ENCODE assay signal across 14 cellular contexts in the genomic region with DNA sequence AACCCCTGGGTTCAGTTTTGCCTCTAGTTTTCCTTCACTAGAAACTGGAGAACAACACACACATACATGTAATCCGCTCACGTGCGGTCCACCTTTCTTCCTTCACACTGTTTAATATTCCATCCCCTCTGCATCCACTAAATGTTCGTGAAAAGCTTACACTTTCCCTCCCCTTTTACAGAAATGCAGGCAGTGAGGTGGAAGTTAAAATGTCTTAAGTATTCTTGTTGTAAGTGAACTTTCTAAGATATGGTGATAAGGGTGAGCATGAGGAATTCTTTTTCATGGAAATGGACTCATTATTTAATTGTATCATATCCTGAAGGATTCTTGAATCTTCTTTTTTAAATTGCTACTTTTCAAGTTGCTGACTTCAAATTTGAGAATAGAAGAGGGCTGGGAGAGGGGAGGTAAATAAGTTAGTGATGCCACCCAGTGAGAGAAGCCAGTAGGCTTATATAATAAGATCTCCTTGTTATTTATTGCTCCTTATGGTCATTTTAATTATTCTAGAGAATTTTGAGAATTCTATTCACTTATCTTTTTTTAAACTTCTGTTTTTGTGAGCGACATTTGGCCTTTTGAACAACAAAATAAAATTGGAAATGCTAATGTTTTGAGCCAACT.
DNase-seq lines count a peak whose midpoint lies in the region; ATAC-seq and TF ChIP-seq lines count a peak whose summit lies in the region.
"Had no signal": no experiment of that assay in that cellular context is flagged by ENCODE, and none has a peak within 500 bp of the region (broad histone marks: within the 10 kb centered on the region; RNA-seq: fewer than 3 reads in every experiment).

No MANE protein-coding gene starts in this region.

- no peak overlapping the region for H2AFZ ChIP-seq in GM23248
- no peak overlapping the region for H2AFZ ChIP-seq in hepatocyte
- no peak overlapping the region for H2AFZ ChIP-seq in parathyroid adenoma

- DNase-seq in GM23248 (no peak), hepatocyte (ENCODE audit: low spot score) (no peak), cerebellar cortex (ENCODE audit: low spot score) (no peak), Right ventricle myocardium superior (no peak)
- DNase-seq: activated CD4-positive, alpha-beta T cell treated with anti-CD3 and anti-CD28 coated beads, Interleukin-2, amount 10 ng/mL, durations not matched to agents 7 days and 5 days; activated T-cell treated with anti-CD3 and anti-CD28 coated beads, Interleukin-2, amount 50 U/mL, for 1 hour; EL; NCI-H2029; NK-92 treated with Interleukin-12 subunit alpha and Interleukin-12 subunit beta, amount 100 ng/mL, for 24 hours had no signal

- H3K27me3 ChIP-seq in GM23248 (replicated peaks; ENCODE audit: insufficient read depth) (no peaks in the 10 kb centered on the region), hepatocyte (no peaks in the 10 kb centered on the region), parathyroid adenoma (ENCODE audit: control insufficient read depth, insufficient read depth, low read length) (no peaks in the 10 kb centered on the region)

- H3K9me3 ChIP-seq in GM23248 (ENCODE audit: low read depth): no peaks in the 10 kb centered on the region
- no peaks in the 10 kb centered on the region for H3K9me3 ChIP-seq in hepatocyte (ENCODE audit: low read depth)
- H3K9me3 ChIP-seq in parathyroid adenoma (ENCODE audit: control insufficient read depth, low read length): no peaks in the 10 kb centered on the region

- no peak for TF ChIP-seq CTCF in hepatocyte (IDR thresholded peaks at IDR 0.05; ENCODE audit: poor library complexity)
- TF ChIP-seq CTCF in parathyroid adenoma (IDR thresholded peaks at IDR 0.05): no peak

- peaks cover 32% of the 10 kb centered on the region for H3F3A ChIP-seq in GM23248 (ENCODE audit: insufficient read depth)

- H3K4me3 ChIP-seq in GM23248: no peak overlapping the region
- no peak overlapping the region for H3K4me3 ChIP-seq in hepatocyte
- H3K4me3 ChIP-seq in parathyroid adenoma (ENCODE audit: low read depth, low read length): no peak overlapping the region
- H3K4me3 ChIP-seq: lung had no signal

- intact Hi-C loops in Right ventricle myocardium superior (cut with DNase I): loop anchor here (10.0 kb wide), 1 partner anchor 87 kb away; a partner anchor contains a TSS

- peak; percentile 64 for ATAC-seq in SK-N-SH treated with all-trans-retinoic acid at 6 μM for 48 hours
- ATAC-seq in GM18868 (IDR thresholded peaks at IDR 0.05; ENCODE audit: unreplicated experiment): no peak
- ATAC-seq in Right ventricle myocardium superior (ENCODE audit: poor library complexity): no peak
- ATAC-seq in HG03108 (IDR thresholded peaks at IDR 0.05; ENCODE audit: unreplicated experiment): no peak

- H3K4me2 ChIP-seq in GM23248 (ENCODE audit: unreplicated experiment) (no peak overlapping the region), hepatocyte (peak overlapping the region; percentile 2), parathyroid adenoma (ENCODE audit: low read length) (peak overlapping the region; percentile 43)

- H3K27ac ChIP-seq in GM23248 (peak overlapping the region; percentile 25; the same call in 1 of the 2 replicates), hepatocyte (no peak overlapping the region), parathyroid adenoma (no peak overlapping the region)

- H3K36me3 ChIP-seq in GM23248 (ENCODE audit: low read depth) (no peaks in the 10 kb centered on the region), hepatocyte (replicated peaks; ENCODE audit: insufficient read depth, low read depth) (no peaks in the 10 kb centered on the region), parathyroid adenoma (ENCODE audit: control insufficient read depth, insufficient read depth, low read length) (no peaks in the 10 kb centered on the region)

- in situ Hi-C loops in GM23248 (cut with MboI): no loop called here

- H3K4me1 ChIP-seq in GM23248 (ENCODE audit: insufficient read depth) (peaks cover 57% of the 10 kb centered on the region), hepatocyte (ENCODE audit: insufficient read depth) (peaks cover 12% of the 10 kb centered on the region), parathyroid adenoma (peaks cover 3% of the 10 kb centered on the region)

- no peaks in the 10 kb centered on the region for H3K9me2 ChIP-seq in GM23248 (ENCODE audit: insufficient read depth)
- no peaks in the 10 kb centered on the region for H3K9me2 ChIP-seq in hepatocyte (replicated peaks; ENCODE audit: insufficient read depth)

- no peaks in the 10 kb centered on the region for H4K20me1 ChIP-seq in GM23248 (ENCODE audit: insufficient read depth)
- no peaks in the 10 kb centered on the region for H4K20me1 ChIP-seq in hepatocyte (ENCODE audit: insufficient read depth, poor library complexity, severe bottlenecking)

- H3K9ac ChIP-seq in GM23248 (peak overlapping the region; percentile 22; the same call in 1 of the 2 replicates), parathyroid adenoma (no peak overlapping the region)

- H3K79me2 ChIP-seq in GM23248 (ENCODE audit: insufficient read depth): 0 out of 2 replicates have a peak, but pooled peaks cover 8% of the 10 kb centered on the region
- H3K79me2 ChIP-seq in hepatocyte: no peaks in the 10 kb centered on the region
- no peaks in the 10 kb centered on the region for H3K79me2 ChIP-seq in parathyroid adenoma

- WGBS in GM23248 (ENCODE audit: low coverage in 1 of 2, low lambda C conversion rate in 2 of 2, missing lambda C conversion rate in 2 of 2), 2 experiments: 71 to 80% methylated on average over 5 of the region's 5 CpGs
- 68% methylated on average over 5 of the region's 5 CpGs for WGBS in hepatocyte (ENCODE audit: low lambda C conversion rate, missing lambda C conversion rate)

TF ChIP-seq in SK-N-SH treated with all-trans-retinoic acid at 6 μM for 48 hours, 23 proteins besides CTCF, POLR2A, EP300 and RAD21:
- TF ChIP-seq ESRRG (CRISPR knock-in tag; IDR thresholded peaks at IDR 0.05) (no peak), OSR1 (CRISPR knock-in tag; IDR thresholded peaks at IDR 0.05) (no peak), ZNF565 (CRISPR knock-in tag; conservative IDR thresholded peaks at IDR 0.05; ENCODE audit: low read depth) (no peak), SNAI2 (CRISPR knock-in tag; IDR thresholded peaks at IDR 0.05) (no peak), BACH2 (CRISPR knock-in tag; IDR thresholded peaks at IDR 0.05; ENCODE audit: borderline replicate concordance) (no peak), ISL1 (CRISPR knock-in tag; IDR thresholded peaks at IDR 0.05) (peak; percentile 53; the same call in 1 of the 2 replicates), ZFP30 (CRISPR knock-in tag; IDR thresholded peaks at IDR 0.05) (no peak)
- TF ChIP-seq, protein P1, sequence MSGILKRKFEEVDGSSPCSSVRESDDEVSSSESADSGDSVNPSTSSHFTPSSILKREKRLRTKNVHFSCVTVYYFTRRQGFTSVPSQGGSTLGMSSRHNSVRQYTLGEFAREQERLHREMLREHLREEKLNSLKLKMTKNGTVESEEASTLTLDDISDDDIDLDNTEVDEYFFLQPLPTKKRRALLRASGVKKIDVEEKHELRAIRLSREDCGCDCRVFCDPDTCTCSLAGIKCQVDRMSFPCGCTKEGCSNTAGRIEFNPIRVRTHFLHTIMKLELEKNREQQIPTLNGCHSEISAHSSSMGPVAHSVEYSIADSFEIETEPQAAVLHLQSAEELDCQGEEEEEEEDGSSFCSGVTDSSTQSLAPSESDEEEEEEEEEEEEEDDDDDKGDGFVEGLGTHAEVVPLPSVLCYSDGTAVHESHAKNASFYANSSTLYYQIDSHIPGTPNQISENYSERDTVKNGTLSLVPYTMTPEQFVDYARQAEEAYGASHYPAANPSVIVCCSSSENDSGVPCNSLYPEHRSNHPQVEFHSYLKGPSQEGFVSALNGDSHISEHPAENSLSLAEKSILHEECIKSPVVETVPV (CRISPR knock-in tag; IDR thresholded peaks at IDR 0.05): no peak
- TF ChIP-seq, protein P2, sequence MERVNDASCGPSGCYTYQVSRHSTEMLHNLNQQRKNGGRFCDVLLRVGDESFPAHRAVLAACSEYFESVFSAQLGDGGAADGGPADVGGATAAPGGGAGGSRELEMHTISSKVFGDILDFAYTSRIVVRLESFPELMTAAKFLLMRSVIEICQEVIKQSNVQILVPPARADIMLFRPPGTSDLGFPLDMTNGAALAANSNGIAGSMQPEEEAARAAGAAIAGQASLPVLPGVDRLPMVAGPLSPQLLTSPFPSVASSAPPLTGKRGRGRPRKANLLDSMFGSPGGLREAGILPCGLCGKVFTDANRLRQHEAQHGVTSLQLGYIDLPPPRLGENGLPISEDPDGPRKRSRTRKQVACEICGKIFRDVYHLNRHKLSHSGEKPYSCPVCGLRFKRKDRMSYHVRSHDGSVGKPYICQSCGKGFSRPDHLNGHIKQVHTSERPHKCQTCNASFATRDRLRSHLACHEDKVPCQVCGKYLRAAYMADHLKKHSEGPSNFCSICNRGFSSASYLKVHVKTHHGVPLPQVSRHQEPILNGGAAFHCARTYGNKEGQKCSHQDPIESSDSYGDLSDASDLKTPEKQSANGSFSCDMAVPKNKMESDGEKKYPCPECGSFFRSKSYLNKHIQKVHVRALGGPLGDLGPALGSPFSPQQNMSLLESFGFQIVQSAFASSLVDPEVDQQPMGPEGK (CRISPR knock-in tag; IDR thresholded peaks at IDR 0.05; ENCODE audit: borderline replicate concordance): no peak
